ENCODE assay signal across 1 cellular context in the genomic region with DNA sequence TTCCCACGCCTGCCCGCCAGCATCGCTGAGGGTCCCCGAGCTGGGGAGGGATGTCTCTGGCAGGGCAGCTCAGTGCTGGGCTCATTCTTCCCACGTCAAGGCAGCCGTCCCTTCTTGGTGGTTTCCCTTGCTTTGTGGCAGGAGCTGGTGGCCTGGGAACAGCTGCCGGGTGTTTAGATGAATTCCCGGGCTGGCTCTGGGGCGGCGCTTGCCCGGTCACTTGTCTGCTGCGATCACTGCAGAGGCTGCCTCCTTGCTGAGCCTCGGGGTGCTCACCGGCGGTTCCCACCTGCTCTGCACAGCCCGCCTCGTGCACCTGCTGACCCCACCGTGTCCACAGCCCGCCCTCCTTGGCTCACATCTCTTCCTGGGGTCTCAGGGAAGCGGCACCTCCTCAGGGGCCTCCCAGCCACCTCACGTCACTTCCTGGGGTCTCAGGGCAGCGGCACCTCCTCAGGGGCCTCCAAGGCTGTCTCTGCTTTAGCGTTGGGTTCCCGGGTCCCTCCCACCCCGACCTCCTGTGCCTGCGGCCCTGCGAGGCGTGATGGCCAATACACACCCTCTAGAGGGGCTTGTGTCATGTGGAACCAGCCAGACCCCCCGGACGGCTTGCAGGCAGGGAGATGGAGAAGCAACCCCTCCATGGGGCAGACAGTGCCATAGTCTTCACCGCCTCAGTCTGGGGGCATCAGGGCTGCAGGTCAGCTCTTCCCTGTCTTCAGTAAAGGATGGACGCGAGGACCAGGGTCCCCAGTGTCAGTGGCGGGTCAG.
TF ChIP-seq lines count a peak whose summit lies in the region.

No MANE protein-coding gene starts in this region.

TF ChIP-seq in HepG2, 621 proteins besides CTCF, POLR2A, EP300 and RAD21:
- no peak for TF ChIP-seq ZSCAN9 (CRISPR knock-in tag; IDR thresholded peaks at IDR 0.05; ENCODE audit: borderline replicate concordance)
- TF ChIP-seq TSC22D2 (CRISPR knock-in tag; IDR thresholded peaks at IDR 0.05; ENCODE audit: borderline replicate concordance) = no peak
- TF ChIP-seq ZMYM3 (CRISPR knock-in tag; IDR thresholded peaks at IDR 0.05) = no peak
- TF ChIP-seq PHB2 (IDR thresholded peaks at IDR 0.05; ENCODE audit: partially characterized antibody) = no peak
- no peak for TF ChIP-seq MLLT10 (CRISPR knock-in tag; IDR thresholded peaks at IDR 0.05)
- TF ChIP-seq, protein P1, sequence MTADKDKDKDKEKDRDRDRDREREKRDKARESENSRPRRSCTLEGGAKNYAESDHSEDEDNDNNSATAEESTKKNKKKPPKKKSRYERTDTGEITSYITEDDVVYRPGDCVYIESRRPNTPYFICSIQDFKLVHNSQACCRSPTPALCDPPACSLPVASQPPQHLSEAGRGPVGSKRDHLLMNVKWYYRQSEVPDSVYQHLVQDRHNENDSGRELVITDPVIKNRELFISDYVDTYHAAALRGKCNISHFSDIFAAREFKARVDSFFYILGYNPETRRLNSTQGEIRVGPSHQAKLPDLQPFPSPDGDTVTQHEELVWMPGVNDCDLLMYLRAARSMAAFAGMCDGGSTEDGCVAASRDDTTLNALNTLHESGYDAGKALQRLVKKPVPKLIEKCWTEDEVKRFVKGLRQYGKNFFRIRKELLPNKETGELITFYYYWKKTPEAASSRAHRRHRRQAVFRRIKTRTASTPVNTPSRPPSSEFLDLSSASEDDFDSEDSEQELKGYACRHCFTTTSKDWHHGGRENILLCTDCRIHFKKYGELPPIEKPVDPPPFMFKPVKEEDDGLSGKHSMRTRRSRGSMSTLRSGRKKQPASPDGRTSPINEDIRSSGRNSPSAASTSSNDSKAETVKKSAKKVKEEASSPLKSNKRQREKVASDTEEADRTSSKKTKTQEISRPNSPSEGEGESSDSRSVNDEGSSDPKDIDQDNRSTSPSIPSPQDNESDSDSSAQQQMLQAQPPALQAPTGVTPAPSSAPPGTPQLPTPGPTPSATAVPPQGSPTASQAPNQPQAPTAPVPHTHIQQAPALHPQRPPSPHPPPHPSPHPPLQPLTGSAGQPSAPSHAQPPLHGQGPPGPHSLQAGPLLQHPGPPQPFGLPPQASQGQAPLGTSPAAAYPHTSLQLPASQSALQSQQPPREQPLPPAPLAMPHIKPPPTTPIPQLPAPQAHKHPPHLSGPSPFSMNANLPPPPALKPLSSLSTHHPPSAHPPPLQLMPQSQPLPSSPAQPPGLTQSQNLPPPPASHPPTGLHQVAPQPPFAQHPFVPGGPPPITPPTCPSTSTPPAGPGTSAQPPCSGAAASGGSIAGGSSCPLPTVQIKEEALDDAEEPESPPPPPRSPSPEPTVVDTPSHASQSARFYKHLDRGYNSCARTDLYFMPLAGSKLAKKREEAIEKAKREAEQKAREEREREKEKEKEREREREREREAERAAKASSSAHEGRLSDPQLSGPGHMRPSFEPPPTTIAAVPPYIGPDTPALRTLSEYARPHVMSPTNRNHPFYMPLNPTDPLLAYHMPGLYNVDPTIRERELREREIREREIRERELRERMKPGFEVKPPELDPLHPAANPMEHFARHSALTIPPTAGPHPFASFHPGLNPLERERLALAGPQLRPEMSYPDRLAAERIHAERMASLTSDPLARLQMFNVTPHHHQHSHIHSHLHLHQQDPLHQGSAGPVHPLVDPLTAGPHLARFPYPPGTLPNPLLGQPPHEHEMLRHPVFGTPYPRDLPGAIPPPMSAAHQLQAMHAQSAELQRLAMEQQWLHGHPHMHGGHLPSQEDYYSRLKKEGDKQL (CRISPR knock-in tag; IDR thresholded peaks at IDR 0.05; ENCODE audit: low read depth) = no peak
- no peak for TF ChIP-seq RAD51 (IDR thresholded peaks at IDR 0.05; ENCODE audit: borderline replicate concordance)
- TF ChIP-seq GRHL1 (CRISPR knock-in tag; conservative IDR thresholded peaks at IDR 0.05) = no peak
- no peak for TF ChIP-seq SP4 (CRISPR knock-in tag; IDR thresholded peaks at IDR 0.05)
- no peak for TF ChIP-seq CCDC6 (CRISPR knock-in tag; IDR thresholded peaks at IDR 0.05)
- TF ChIP-seq IKZF1 (IDR thresholded peaks at IDR 0.05) = no peak
- no peak for TF ChIP-seq ZNF282 (IDR thresholded peaks at IDR 0.05; ENCODE audit: partially characterized antibody)
- no peak for TF ChIP-seq TEAD3 (CRISPR knock-in tag; optimal IDR thresholded peaks at IDR 0.05; ENCODE audit: borderline replicate concordance)
- no peak for TF ChIP-seq ZNF276 (CRISPR knock-in tag; IDR thresholded peaks at IDR 0.05; ENCODE audit: low read depth)
- no peak for TF ChIP-seq TFAP4 (IDR thresholded peaks at IDR 0.05; ENCODE audit: borderline replicate concordance, low read depth)
- TF ChIP-seq ZFP37 (CRISPR knock-in tag; IDR thresholded peaks at IDR 0.05; ENCODE audit: borderline replicate concordance) = no peak
- TF ChIP-seq, protein P2, sequence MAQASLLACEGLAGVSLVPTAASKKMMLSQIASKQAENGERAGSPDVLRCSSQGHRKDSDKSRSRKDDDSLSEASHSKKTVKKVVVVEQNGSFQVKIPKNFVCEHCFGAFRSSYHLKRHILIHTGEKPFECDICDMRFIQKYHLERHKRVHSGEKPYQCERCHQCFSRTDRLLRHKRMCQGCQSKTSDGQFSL (CRISPR knock-in tag; IDR thresholded peaks at IDR 0.05) = no peak
